In genomic region chr13:52405369-52405766, GRCh38 we compare ENCODE assay signal across 8 cellular contexts. TPM values are rescaled to one million over a fixed set of nuclear protein-coding genes. Genes with fewer than 3 reads are reported as not detected.
DNase-seq lines count a peak whose midpoint lies in the region; ATAC-seq and TF ChIP-seq lines count a peak whose summit lies in the region.

No MANE protein-coding gene starts in this region.

- no peak for TF ChIP-seq POLR2A in esophagus muscularis mucosa (IDR thresholded peaks at IDR 0.05; ENCODE audit: low read depth)

- H3K79me2 ChIP-seq in OCI-LY3 (ENCODE audit: low read length) (no peaks in the 10 kb centered on the region), neural progenitor cell (ENCODE audit: low read depth) (no peaks in the 10 kb centered on the region)

- WGBS in esophagus muscularis mucosa = 17% methylated on average over 14 of the region's 14 CpGs

- no peak for TF ChIP-seq CTCF in CD4-positive, alpha-beta T cell (IDR thresholded peaks at IDR 0.05)
- TF ChIP-seq CTCF in OCI-LY3 (IDR thresholded peaks at IDR 0.05; ENCODE audit: low read depth, low read length) (no peak), esophagus muscularis mucosa (IDR thresholded peaks at IDR 0.05) (no peak), neural progenitor cell (IDR thresholded peaks at IDR 0.05) (no peak)

- H3K4me2 ChIP-seq in OCI-LY3 (ENCODE audit: low read length) = peak overlapping the region; percentile 66
- peak overlapping the region; percentile 79 for H3K4me2 ChIP-seq in neural progenitor cell

- peaks cover 33% of the 10 kb centered on the region for H3K27me3 Mint-ChIP-seq in CD4-positive, alpha-beta T cell
- peaks cover 17% of the 10 kb centered on the region for H3K27me3 Mint-ChIP-seq in neural progenitor cell (ENCODE audit: insufficient read depth, low read depth)

- no peaks in the 10 kb centered on the region for H3K36me3 Mint-ChIP-seq in CD4-positive, alpha-beta T cell (ENCODE audit: low read depth)
- peaks cover 12% of the 10 kb centered on the region for H3K36me3 Mint-ChIP-seq in neural progenitor cell

- H4K20me1 ChIP-seq in OCI-LY3 (ENCODE audit: insufficient read depth, low read length) (no peaks in the 10 kb centered on the region), neural progenitor cell (ENCODE audit: low read depth) (no peaks in the 10 kb centered on the region)

- H3K27ac Mint-ChIP-seq in CD4-positive, alpha-beta T cell = no peak overlapping the region
- no peak overlapping the region for H3K27ac Mint-ChIP-seq in neural progenitor cell

- H3K9ac ChIP-seq in OCI-LY3 (ENCODE audit: low read length) (no peak overlapping the region), neural progenitor cell (no peak overlapping the region)

- no peak overlapping the region for H3K27ac ChIP-seq in CD4-positive, alpha-beta T cell (ENCODE audit: low read depth, low read length)
- H3K27ac ChIP-seq in OCI-LY3 (ENCODE audit: low read length) = no peak overlapping the region
- peak overlapping the region in 3 of 4 donors; percentile 55 to 76 (median 63) for H3K27ac ChIP-seq in esophagus muscularis mucosa (replicated peaks in 1 of 4)
- H3K27ac ChIP-seq in neural progenitor cell = no peak overlapping the region

- peak overlapping the region; percentile 73 for H3K4me3 ChIP-seq in OCI-LY3 (ENCODE audit: low read length)
- peak overlapping the region; percentile 50 to 62 (median 58) for H3K4me3 ChIP-seq in esophagus muscularis mucosa
- peak overlapping the region; percentile 54 for H3K4me3 ChIP-seq in neural progenitor cell

- no peak for DNase-seq in CD4-positive, alpha-beta T cell
- DNase-seq in esophagus muscularis mucosa (ENCODE audit: extremely low spot score) (no peak), neural progenitor cell (ENCODE audit: low spot score) (peak; percentile 19), NCI-H1048 (lab: John Stamatoyannopoulos, UW) (no peak)
- DNase-seq in stimulated activated CD4-positive, alpha-beta T cell treated with anti-CD3 and anti-CD28 coated beads, Interleukin-4, amount 100 ng/mL, for 4 hours = no peak
- no peak for DNase-seq in activated CD8-positive, alpha-beta memory T cell treated with anti-CD3 and anti-CD28 coated beads, Interleukin-2, amount 50 U/mL, for 48 hours

- no peak overlapping the region for H2AFZ ChIP-seq in OCI-LY3 (ENCODE audit: low read depth, low read length)
- H2AFZ ChIP-seq in neural progenitor cell (replicated peaks) = peak overlapping the region; percentile 77

- peaks cover 24% of the 10 kb centered on the region for H3K4me1 Mint-ChIP-seq in CD4-positive, alpha-beta T cell (ENCODE audit: low read depth)
- no peaks in the 10 kb centered on the region for H3K4me1 Mint-ChIP-seq in neural progenitor cell

- POLR2A ChIA-PET in CD4-positive, alpha-beta T cell (lab: Charles Lee) = no interaction called here

- H3F3A ChIP-seq in neural progenitor cell (ENCODE audit: low read depth) = peaks cover 4% of the 10 kb centered on the region

- CTCF ChIA-PET in CD4-positive, alpha-beta T cell (lab: Charles Lee) = interaction anchor here (0.5 to 0.9 kb wide), 3 partner anchors 45 kb away, joined by 3 read pairs; no protein-coding TSS in a partner anchor

- H3K27me3 ChIP-seq in CD4-positive, alpha-beta T cell (ENCODE audit: control insufficient read depth, insufficient read depth, low read length) = peaks cover 26% of the 10 kb centered on the region
- peaks cover 6% of the 10 kb centered on the region; the same call in 1 of the 2 replicates for H3K27me3 ChIP-seq in OCI-LY3 (ENCODE audit: low read depth, low read length)
- H3K27me3 ChIP-seq in esophagus muscularis mucosa = peaks cover 0 to 26% (median 8%) of the 10 kb centered on the region in 4 donors
- H3K27me3 ChIP-seq in neural progenitor cell = peaks cover 50% of the 10 kb centered on the region

- no peaks in the 10 kb centered on the region for H3K9me3 ChIP-seq in CD4-positive, alpha-beta T cell (ENCODE audit: control insufficient read depth, low read length)
- H3K9me3 ChIP-seq in OCI-LY3 (ENCODE audit: insufficient read depth, low read length) = no peaks in the 10 kb centered on the region
- H3K9me3 ChIP-seq in esophagus muscularis mucosa = no peaks in the 10 kb centered on the region
- no peaks in the 10 kb centered on the region for H3K9me3 ChIP-seq in neural progenitor cell (ENCODE audit: low read depth)

- ATAC-seq in CD4-positive, alpha-beta T cell (ENCODE audit: poor library complexity) = no peak
- no peak for ATAC-seq in HG02981 (IDR thresholded peaks at IDR 0.05; ENCODE audit: unreplicated experiment)

- H3K4me3 Mint-ChIP-seq in CD4-positive, alpha-beta T cell = peak overlapping the region; percentile 71
- peak overlapping the region; percentile 84 for H3K4me3 Mint-ChIP-seq in neural progenitor cell

- TF ChIP-seq EP300 in esophagus muscularis mucosa (IDR thresholded peaks at IDR 0.05) = no peak

- intact Hi-C loops in CD4-positive, alpha-beta T cell (cut with DNase I, micrococcal nuclease) = no loop called here
- intact Hi-C loops in esophagus muscularis mucosa (cut with DNase I) = no loop called here

- no peaks in the 10 kb centered on the region for H3K36me3 ChIP-seq in OCI-LY3 (replicated peaks; ENCODE audit: low read depth, low read length)
- peaks cover 0 to under 1% (median 0%) of the 10 kb centered on the region in 4 donors for H3K36me3 ChIP-seq in esophagus muscularis mucosa
- no peaks in the 10 kb centered on the region for H3K36me3 ChIP-seq in neural progenitor cell

- H3K9me3 Mint-ChIP-seq in CD4-positive, alpha-beta T cell = no peaks in the 10 kb centered on the region
- no peaks in the 10 kb centered on the region for H3K9me3 Mint-ChIP-seq in neural progenitor cell

- H3K4me1 ChIP-seq in OCI-LY3 (ENCODE audit: low read length) = peaks cover 8% of the 10 kb centered on the region
- H3K4me1 ChIP-seq in esophagus muscularis mucosa = peaks cover 7 to 17% (median 16%) of the 10 kb centered on the region in 4 donors
- peaks cover 3% of the 10 kb centered on the region for H3K4me1 ChIP-seq in neural progenitor cell

RNA-seq across cellular contexts. Expression of gene THSD1, which starts 0.6 kb away (rescaled TPM):
- under 1 TPM; 0.53 to 0.60 TPM for total RNA-seq in CD4-positive, alpha-beta T cell
- total RNA-seq in esophagus muscularis mucosa = 1 to 10 TPM; 5.4 to 7.5 (median 6.8) TPM
- total RNA-seq in neural progenitor cell (ENCODE audit: low replicate concordance) = 0.45 and 0.74 TPM in 2 replicates

RNA-seq across cellular contexts. Expression of gene VPS36, which starts 45.1 kb away (rescaled TPM):
- total RNA-seq in CD4-positive, alpha-beta T cell = 10 to 100 TPM; 29.9 to 31.0 TPM
- total RNA-seq in esophagus muscularis mucosa (10 to 100 TPM; 29.5 to 34.0 (median 33.1) TPM), neural progenitor cell (ENCODE audit: low replicate concordance) (51.3 and 72.7 TPM in 2 replicates)

RNA-seq across cellular contexts. Expression of gene CKAP2, which starts 49.9 kb away (rescaled TPM):
- 10 to 100 TPM; 68.1 to 70.2 TPM for total RNA-seq in CD4-positive, alpha-beta T cell
- total RNA-seq in esophagus muscularis mucosa (1 to 10 TPM; 2.1 to 5.5 (median 4.4) TPM), neural progenitor cell (ENCODE audit: low replicate concordance) (134 and 224 TPM in 2 replicates)

Comparison
In these comparisons a context has a peak if more than half of its experiments do, and no peak if none do; other contexts are left out.
1. H3K27ac ChIP-seq: peak in esophagus muscularis mucosa (3 of 4); none in CD4-positive, alpha-beta T cell (single experiment), OCI-LY3 (single experiment) and neural progenitor cell (single experiment).
2. RNA of gene CKAP2, which starts 49.9 kb away (total RNA-seq): 134 to 224 TPM in neural progenitor cell and 68.1 to 70.2 TPM in CD4-positive, alpha-beta T cell; 2.1 to 5.5 TPM in esophagus muscularis mucosa; every median in the first group is over 10 times any median in the second.
3. Peak in every context shown above with its lines, with median percentiles within 50 percentile points of each other: H3K4me3 ChIP-seq.